In genomic region chr14:28678887-28679286, GRCh38 we compare ENCODE assay signal across 35 cellular contexts.
"Had no signal": no experiment of that assay in that cellular context is flagged by ENCODE, and none has a peak within 500 bp of the region (broad histone marks: within the 10 kb centered on the region; RNA-seq: fewer than 3 reads in every experiment).

No MANE protein-coding gene starts in this region.

- H3K4me2 ChIP-seq: PC-9 had no signal

- DNase-seq: activated B cell treated with CpG ODN at 0.5 μM for 24 hours; activated CD4-positive, alpha-beta memory T cell treated with anti-CD3 and anti-CD28 coated beads, Interleukin-2, amount 10 ng/mL, durations not matched to agents 7 days and 5 days; activated CD4-positive, alpha-beta T cell treated with anti-CD3 and anti-CD28 coated beads for 48 hours; activated CD4-positive, CD25-positive, alpha-beta regulatory T cell treated with anti-CD3 and anti-CD28 coated beads, Interleukin-2, amount 50 U/mL, for 72 hours; activated CD8-positive, alpha-beta memory T cell treated with anti-CD3 and anti-CD28 coated beads for 24 hours; activated CD8-positive, alpha-beta memory T cell treated with anti-CD3 and anti-CD28 coated beads, Interleukin-2, amount 10 ng/mL, durations not matched to agents 7 days and 5 days; activated CD8-positive, alpha-beta memory T cell treated with anti-CD3 and anti-CD28 coated beads, Interleukin-2, amount 50 U/mL, for 48 hours; activated effector memory CD4-positive, alpha-beta T cell treated with Interleukin-2 at 50 U/mL for 16 hours; activated naive CD4-positive, alpha-beta T cell treated with anti-CD3 and anti-CD28 coated beads, Interleukin-2, amount 10 ng/mL, durations not matched to agents 7 days and 5 days; activated naive CD8-positive, alpha-beta T cell treated with anti-CD3 and anti-CD28 coated beads, Interleukin-2, amount 50 U/mL, for 24 hours; activated T-cell treated with anti-CD3 and anti-CD28 coated beads, Interleukin-2, amount 50 U/mL, for 48 hours; anterior cingulate cortex; brain microvascular endothelial cell; central memory CD4-positive, alpha-beta T cell; NCI-H1048; NCI-H1105 treated with DMSO at 0.1 percent for 48 hours; NCI-H1436; NCI-H1694; NCI-H1930; NCI-H2081 treated with DMSO at 0.1 percent for 48 hours; NCI-H2171 treated with DMSO at 0.1 percent for 48 hours; NCI-H2227 treated with DMSO at 0.1 percent for 48 hours; NCI-H526 treated with DMSO at 0.1 percent for 48 hours; NK-92 treated with Interleukin-12 subunit alpha and Interleukin-12 subunit beta, amount 100 ng/mL, for 24 hours; PC-9; SIG-M5; T-cell; T-helper 17 cell had no signal

- ATAC-seq: activated CD8-positive, alpha-beta memory T cell treated with anti-CD3 and anti-CD28 coated beads, Interleukin-2, amount 10 ng/mL, durations not matched to agents 7 days and 5 days; activated naive CD8-positive, alpha-beta T cell treated with anti-CD3 and anti-CD28 coated beads, Interleukin-2, amount 50 U/mL, for 24 hours; K562; Right ventricle myocardium inferior; SK-N-SH treated with all-trans-retinoic acid at 6 μM for 48 hours; T-cell; T-helper 17 cell had no signal

- FAIRE-seq: colon, K562, RCC 7860 had no signal

- H3K4me3 ChIP-seq: K562, PC-9 had no signal

- H3K27ac ChIP-seq: brain microvascular endothelial cell, PC-9, RWPE1, VCaP had no signal
